ENCODE assay signal across 13 cellular contexts in genomic region chr2:88737385-88737784, GRCh38. TPM values are rescaled to one million over a fixed set of nuclear protein-coding genes. Genes with fewer than 3 reads are reported as not detected.
DNase-seq lines count a peak whose midpoint lies in the region; ATAC-seq and TF ChIP-seq lines count a peak whose summit lies in the region.
"Had no signal": no experiment of that assay in that cellular context is flagged by ENCODE, and none has a peak within 500 bp of the region (broad histone marks: within the 10 kb centered on the region; RNA-seq: fewer than 3 reads in every experiment).

No MANE protein-coding gene starts in this region.

- CTCF ChIA-PET in RWPE1 (lab: Yijun Ruan, JAX) = interaction anchor here (0.6 kb wide), 1 partner anchor 24 kb away, joined by 5 read pairs; no protein-coding TSS in a partner anchor

- DNase-seq in RPMI7951 (ENCODE audit: low read depth) = peak; percentile 39
- peak; percentile 95 for DNase-seq in fibroblast of pulmonary artery (ENCODE audit: low read depth)
- DNase-seq in pulmonary artery endothelial cell (ENCODE audit: low read depth, low spot score) = peak; percentile 93
- no peak for DNase-seq in SJCRH30
- no peak for DNase-seq in RWPE1 (ENCODE audit: low spot score)
- no peak for DNase-seq in stimulated activated CD8-positive, alpha-beta memory T cell treated with anti-CD3 and anti-CD28 coated beads, Interleukin-4, amount 100 ng/mL, for 48 hours
- DNase-seq in UCSD-AML1 (lab: John Stamatoyannopoulos, UW; ENCODE audit: unreplicated experiment) = no peak
- DNase-seq: NCI-H1092, NCI-H526 treated with DMSO at 0.1 percent for 48 hours, SW 1271 had no signal

- H3K4me1 ChIP-seq in SJCRH30 = no peaks in the 10 kb centered on the region

- no peaks in the 10 kb centered on the region; the same call in 1 of the 2 replicates for H3K9me3 ChIP-seq in SJCRH30 (replicated peaks)
- H3K9me3 ChIP-seq: vagina had no signal

- H3K27me3 ChIP-seq in SJCRH30 = no peaks in the 10 kb centered on the region
- H3K27me3 ChIP-seq: vagina had no signal

- POLR2A ChIA-PET in RWPE1 (lab: Yijun Ruan, JAX; ENCODE audit: low non-redundant PET) = no interaction called here

- H3K4me3 ChIP-seq in fibroblast of pulmonary artery (replicated peaks; ENCODE audit: low read depth, low read length) (no peak overlapping the region), SJCRH30 (no peak overlapping the region)
- H3K4me3 ChIP-seq: vagina had no signal

- peaks cover 16% of the 10 kb centered on the region for H3K36me3 ChIP-seq in SJCRH30

- H3K27ac ChIP-seq in SJCRH30 = no peak overlapping the region
- no peak overlapping the region for H3K27ac ChIP-seq in RWPE1
- H3K27ac ChIP-seq: HL-60, vagina had no signal

- TF ChIP-seq CTCF in fibroblast of pulmonary artery (IDR thresholded peaks at IDR 0.05; ENCODE audit: low read length, missing control alignments) (no peak), RWPE1 (conservative IDR thresholded peaks at IDR 0.05; ENCODE audit: low read depth) (no peak)

- peak; percentile 70 for ATAC-seq in GM18868 (IDR thresholded peaks at IDR 0.05; ENCODE audit: unreplicated experiment)

RNA-seq across cellular contexts. Expression of gene RPIA, which starts 45.9 kb away (rescaled TPM):
- 6.8 and 10.3 TPM in 2 replicates for total RNA-seq in RPMI7951 (2014; rRNA removed; shearing (Covaris generic))
- 20.7 and 21.7 TPM in 2 replicates for total RNA-seq in pulmonary artery endothelial cell
- total RNA-seq in SJCRH30 (2014; rRNA removed; shearing (Covaris generic)) = 15.6 and 18.3 TPM in 2 replicates

Comparison
In these comparisons a context has a peak if more than half of its experiments do, and no peak if none do; other contexts are left out.
1. DNase-seq: peak in RPMI7951 (single experiment), fibroblast of pulmonary artery (single experiment) and pulmonary artery endothelial cell (single experiment); none in SJCRH30 (0 of 2), RWPE1 (single experiment), stimulated activated CD8-positive, alpha-beta memory T cell treated with anti-CD3 and anti-CD28 coated beads, Interleukin-4, amount 100 ng/mL, for 48 hours (single experiment) and UCSD-AML1 (single experiment).